In genomic region chr1:24108334-24109165, GRCh38 we compare ENCODE assay signal across 1 cellular context.
TF ChIP-seq lines count a peak whose summit lies in the region.

No MANE protein-coding gene starts in this region.

TF ChIP-seq in SK-N-SH treated with all-trans-retinoic acid at 6 μM for 48 hours, 23 proteins besides CTCF, POLR2A, EP300 and RAD21 (continued from another document):
- TF ChIP-seq, protein P1, sequence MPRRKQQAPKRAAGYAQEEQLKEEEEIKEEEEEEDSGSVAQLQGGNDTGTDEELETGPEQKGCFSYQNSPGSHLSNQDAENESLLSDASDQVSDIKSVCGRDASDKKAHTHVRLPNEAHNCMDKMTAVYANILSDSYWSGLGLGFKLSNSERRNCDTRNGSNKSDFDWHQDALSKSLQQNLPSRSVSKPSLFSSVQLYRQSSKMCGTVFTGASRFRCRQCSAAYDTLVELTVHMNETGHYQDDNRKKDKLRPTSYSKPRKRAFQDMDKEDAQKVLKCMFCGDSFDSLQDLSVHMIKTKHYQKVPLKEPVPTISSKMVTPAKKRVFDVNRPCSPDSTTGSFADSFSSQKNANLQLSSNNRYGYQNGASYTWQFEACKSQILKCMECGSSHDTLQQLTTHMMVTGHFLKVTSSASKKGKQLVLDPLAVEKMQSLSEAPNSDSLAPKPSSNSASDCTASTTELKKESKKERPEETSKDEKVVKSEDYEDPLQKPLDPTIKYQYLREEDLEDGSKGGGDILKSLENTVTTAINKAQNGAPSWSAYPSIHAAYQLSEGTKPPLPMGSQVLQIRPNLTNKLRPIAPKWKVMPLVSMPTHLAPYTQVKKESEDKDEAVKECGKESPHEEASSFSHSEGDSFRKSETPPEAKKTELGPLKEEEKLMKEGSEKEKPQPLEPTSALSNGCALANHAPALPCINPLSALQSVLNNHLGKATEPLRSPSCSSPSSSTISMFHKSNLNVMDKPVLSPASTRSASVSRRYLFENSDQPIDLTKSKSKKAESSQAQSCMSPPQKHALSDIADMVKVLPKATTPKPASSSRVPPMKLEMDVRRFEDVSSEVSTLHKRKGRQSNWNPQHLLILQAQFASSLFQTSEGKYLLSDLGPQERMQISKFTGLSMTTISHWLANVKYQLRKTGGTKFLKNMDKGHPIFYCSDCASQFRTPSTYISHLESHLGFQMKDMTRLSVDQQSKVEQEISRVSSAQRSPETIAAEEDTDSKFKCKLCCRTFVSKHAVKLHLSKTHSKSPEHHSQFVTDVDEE (CRISPR knock-in tag; IDR thresholded peaks at IDR 0.05), result no peak
- TF ChIP-seq ZC3H10 (CRISPR knock-in tag; IDR thresholded peaks at IDR 0.05), result no peak
- TF ChIP-seq CSDC2 (CRISPR knock-in tag; IDR thresholded peaks at IDR 0.05), result no peak
TF ChIP-seq in SK-N-SH treated with all-trans-retinoic acid at 6 μM for 48 hours: peak in this region for 0.
